1 cellular context compared by ENCODE assay signal in genomic region chr17:8122391-8122922, GRCh38.
A peak's percentile ranks its signal among the peaks of the same experiment; 100 is the strongest.
TF ChIP-seq lines count a peak whose summit lies in the region.

No MANE protein-coding gene starts in this region.

TF ChIP-seq in K562, 482 proteins besides CTCF, POLR2A, EP300 and RAD21:
- TF ChIP-seq ZNF518B (CRISPR knock-in tag; IDR thresholded peaks at IDR 0.05): no peak
- TF ChIP-seq CHD2 (IDR thresholded peaks at IDR 0.05; ENCODE audit: low read depth, low read length): peak; percentile 24; the same call in 1 of the 2 replicates
